Comparison of ENCODE assay signal across 8 cellular contexts in the genomic region with DNA sequence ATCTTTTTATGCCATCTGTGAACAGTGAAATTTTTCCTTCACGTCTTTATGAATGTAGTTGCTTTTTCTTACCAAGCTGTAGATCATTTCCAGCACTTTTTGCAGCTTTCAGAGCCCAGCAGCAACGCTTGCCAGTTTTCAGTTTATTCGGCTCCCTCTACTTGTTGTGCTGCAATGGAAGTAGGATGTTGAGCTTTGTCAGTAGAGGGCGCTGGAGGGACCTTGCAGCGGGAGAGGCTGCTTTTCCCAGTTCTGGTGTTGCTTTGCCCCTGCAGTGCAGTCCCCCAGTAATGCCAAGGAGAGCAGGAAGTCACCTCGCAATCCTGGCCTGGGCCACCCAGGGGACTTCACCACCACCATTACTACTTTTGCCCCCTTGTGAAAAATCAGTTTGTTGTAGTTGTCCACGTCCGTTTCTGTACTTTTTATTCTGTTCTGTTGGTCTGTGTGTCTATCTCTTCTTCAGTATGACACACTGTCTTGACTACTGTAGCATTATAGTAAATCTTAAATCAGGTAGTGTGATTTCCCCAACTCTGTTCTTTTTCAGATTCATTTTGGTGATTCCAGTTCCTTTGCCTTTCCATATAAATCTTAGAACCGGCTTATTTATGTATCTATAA. TPM values are rescaled to one million over a fixed set of nuclear protein-coding genes. Genes with fewer than 3 reads are reported as not detected.
DNase-seq lines count a peak whose midpoint lies in the region; TF ChIP-seq lines count a peak whose summit lies in the region.

No MANE protein-coding gene starts in this region.

- H3K9ac ChIP-seq in GM23248: no peak overlapping the region

- no peaks in the 10 kb centered on the region for H4K20me1 ChIP-seq in GM23248 (ENCODE audit: insufficient read depth)

- peak overlapping the region in 2 of 6 donors; percentile 31 to 46 for H3K27ac Mint-ChIP-seq in immature natural killer cell
- H3K27ac Mint-ChIP-seq in T-helper 2 cell treated with Interferon-gamma antibody and Interleukin-4, amounts not matched to agents 5 μg/mL and 100 μg/mL, for 36 hours: no peak overlapping the region

- H3K4me3 ChIP-seq in GM23248: no peak overlapping the region
- H3K4me3 ChIP-seq in ascending aorta: no peak overlapping the region

- no peak overlapping the region for H3K4me2 ChIP-seq in GM23248 (ENCODE audit: unreplicated experiment)

- no peaks in the 10 kb centered on the region for H3K9me3 Mint-ChIP-seq in immature natural killer cell
- H3K9me3 Mint-ChIP-seq in T-helper 2 cell treated with Interferon-gamma antibody and Interleukin-4, amounts not matched to agents 5 μg/mL and 100 μg/mL, for 36 hours: no peaks in the 10 kb centered on the region

- no peak overlapping the region for H3K4me3 Mint-ChIP-seq in immature natural killer cell
- no peak overlapping the region for H3K4me3 Mint-ChIP-seq in T-helper 2 cell treated with Interferon-gamma antibody and Interleukin-4, amounts not matched to agents 5 μg/mL and 100 μg/mL, for 36 hours

- DNase-seq in GM23248 (peak; percentile 66), RPMI7951 (ENCODE audit: low read depth) (peak; percentile 32), ascending aorta (ENCODE audit: low spot score in 2 of 2) (peak in 1 of 2 donors; percentile 70), immature natural killer cell (peak in 2 of 3 donors; percentile 40), HuH-7 (ENCODE audit: low spot score) (no peak)
- peak; percentile 19 to 22 for DNase-seq in stimulated activated CD4-positive, alpha-beta T cell treated with anti-CD3 and anti-CD28 coated beads, Interleukin-4, amount 100 ng/mL, for 48 hours (ENCODE audit: low read depth in 2 of 2)
- no peak for DNase-seq in T-helper 2 cell treated with Interferon-gamma antibody and Interleukin-4, amounts not matched to agents 5 μg/mL and 100 μg/mL, for 36 hours (ENCODE audit: low spot score)

- no peaks in the 10 kb centered on the region for H3K9me2 ChIP-seq in GM23248 (ENCODE audit: insufficient read depth)

- H3K4me1 ChIP-seq in GM23248 (ENCODE audit: insufficient read depth) (peaks cover 3% of the 10 kb centered on the region; the same call in 1 of the 2 replicates), ascending aorta (no peaks in the 10 kb centered on the region)

- TF ChIP-seq CTCF in C4-2B (conservative IDR thresholded peaks at IDR 0.05) (peak; percentile 72), ascending aorta (IDR thresholded peaks at IDR 0.05) (peak; percentile 9 to 51 (median 50))

- H3K27ac ChIP-seq in C4-2B (no peak overlapping the region), GM23248 (peak overlapping the region; percentile 12; the same call in 1 of the 2 replicates), ascending aorta (no peak overlapping the region)

- H3K79me2 ChIP-seq in GM23248 (ENCODE audit: insufficient read depth): peaks cover under 1% of the 10 kb centered on the region; the same call in 1 of the 2 replicates

- no peak overlapping the region for H2AFZ ChIP-seq in GM23248

- in situ Hi-C loops in GM23248 (cut with MboI): no loop called here

- no peaks in the 10 kb centered on the region for H3K36me3 ChIP-seq in GM23248 (ENCODE audit: low read depth)
- H3K36me3 ChIP-seq in ascending aorta: peaks cover 0 to 9% of the 10 kb centered on the region in 2 donors

- 45 to 52% methylated on average over 6 to 8 of the region's 9 CpGs for WGBS in GM23248 (ENCODE audit: low coverage in 1 of 2, low lambda C conversion rate in 2 of 2, missing lambda C conversion rate in 2 of 2), 2 experiments

- H3K27me3 ChIP-seq in GM23248 (replicated peaks; ENCODE audit: insufficient read depth) (no peaks in the 10 kb centered on the region), ascending aorta (no peaks in the 10 kb centered on the region)

- intact Hi-C loops in ascending aorta (cut with DNase I): no loop called here

- peaks cover 2 to 4% (median 3%) of the 10 kb centered on the region in 3 donors for H3K27me3 Mint-ChIP-seq in immature natural killer cell (ENCODE audit: low read depth in 3 of 3)
- H3K27me3 Mint-ChIP-seq in T-helper 2 cell treated with Interferon-gamma antibody and Interleukin-4, amounts not matched to agents 5 μg/mL and 100 μg/mL, for 36 hours (ENCODE audit: low read depth): no peaks in the 10 kb centered on the region

- no peaks in the 10 kb centered on the region for H3K9me3 ChIP-seq in GM23248 (ENCODE audit: low read depth)
- H3K9me3 ChIP-seq in ascending aorta: no peaks in the 10 kb centered on the region

- 0 out of 2 replicates have a peak, but pooled peaks cover 7% of the 10 kb centered on the region for H3F3A ChIP-seq in GM23248 (ENCODE audit: insufficient read depth)

- peaks cover 2 to 6% of the 10 kb centered on the region in 2 donors for H3K4me1 Mint-ChIP-seq in immature natural killer cell
- H3K4me1 Mint-ChIP-seq in T-helper 2 cell treated with Interferon-gamma antibody and Interleukin-4, amounts not matched to agents 5 μg/mL and 100 μg/mL, for 36 hours (ENCODE audit: low read depth): peaks cover 19% of the 10 kb centered on the region

- no peaks in the 10 kb centered on the region for H3K36me3 Mint-ChIP-seq in immature natural killer cell
- peaks cover 17% of the 10 kb centered on the region for H3K36me3 Mint-ChIP-seq in T-helper 2 cell treated with Interferon-gamma antibody and Interleukin-4, amounts not matched to agents 5 μg/mL and 100 μg/mL, for 36 hours (ENCODE audit: low read depth)

RNA-seq across cellular contexts. Expression of a gene that starts 21.8 kb away (rescaled TPM):
- total RNA-seq in GM23248 (2014; rRNA removed; shearing (Covaris generic)): 11.8 and 19.7 TPM in 2 replicates
- 20.1 and 20.2 TPM in 2 replicates for polyA plus RNA-seq in GM23248 (2016; fragmentation: Nextera tagmentation; extraction: Ambion mirVana)
- 22.7 and 23.6 TPM in 2 replicates for total RNA-seq in RPMI7951 (2014; rRNA removed; shearing (Covaris generic))
- 11.9 TPM for total RNA-seq in ascending aorta
- polyA plus RNA-seq in immature natural killer cell: 10 to 100 TPM; 23.3 to 26.3 (median 23.6) TPM

RNA-seq across cellular contexts. Expression of a gene that starts 21.8 kb away (rescaled TPM):
- 1.8 and 6.3 TPM in 2 replicates for total RNA-seq in GM23248 (2014; rRNA removed; shearing (Covaris generic))
- polyA plus RNA-seq in GM23248 (2016; fragmentation: Nextera tagmentation; extraction: Ambion mirVana) (23.5 and 25.8 TPM in 2 replicates), immature natural killer cell (10 to 100 TPM; 28.8 to 55.6 (median 33.0) TPM)
- total RNA-seq in RPMI7951 (2014; rRNA removed; shearing (Covaris generic)): 2.3 TPM in 2 replicates
- 6.1 TPM for total RNA-seq in ascending aorta

RNA-seq across cellular contexts. Expression of a gene that starts 22.2 kb away (rescaled TPM):
- 8.1 and 10.4 TPM in 2 replicates for total RNA-seq in GM23248 (2014; rRNA removed; shearing (Covaris generic))
- 27.1 and 27.7 TPM in 2 replicates for polyA plus RNA-seq in GM23248 (2016; fragmentation: Nextera tagmentation; extraction: Ambion mirVana)
- total RNA-seq in RPMI7951 (2014; rRNA removed; shearing (Covaris generic)): 9.3 and 12.9 TPM in 2 replicates
- total RNA-seq in ascending aorta: 9.4 TPM
- polyA plus RNA-seq in immature natural killer cell: 10 to 100 TPM; 19.4 to 34.2 (median 24.5) TPM

RNA-seq across cellular contexts. Expression of a gene that starts 22.5 kb away (rescaled TPM):
- 35.2 and 41.0 TPM in 2 replicates for total RNA-seq in GM23248 (2014; rRNA removed; shearing (Covaris generic))
- polyA plus RNA-seq in GM23248 (2016; fragmentation: Nextera tagmentation; extraction: Ambion mirVana) (84.9 and 86.9 TPM in 2 replicates), immature natural killer cell (100 to 1,000 TPM; 182 to 241 (median 234) TPM)
- 57.1 and 71.6 TPM in 2 replicates for total RNA-seq in RPMI7951 (2014; rRNA removed; shearing (Covaris generic))
- total RNA-seq in ascending aorta: 54.0 TPM

RNA-seq across cellular contexts. Expression of a gene that starts 26.6 kb away (rescaled TPM):
- total RNA-seq in GM23248 (2014; rRNA removed; shearing (Covaris generic)): 1.6 and 4.1 TPM in 2 replicates
- polyA plus RNA-seq in GM23248 (2016; fragmentation: Nextera tagmentation; extraction: Ambion mirVana): 5.5 and 6.9 TPM in 2 replicates
- total RNA-seq in RPMI7951 (2014; rRNA removed; shearing (Covaris generic)): 0.98 and 1.9 TPM in 2 replicates
- 17.2 TPM for total RNA-seq in ascending aorta
- polyA plus RNA-seq in immature natural killer cell: 1 to 10 TPM; 1.1 to 3.4 (median 2.7) TPM

Comparison
In these comparisons a context has a peak if more than half of its experiments do, and no peak if none do; other contexts are left out.
1. DNase-seq: peak in GM23248 (single experiment), RPMI7951 (single experiment), immature natural killer cell (2 of 3) and stimulated activated CD4-positive, alpha-beta T cell treated with anti-CD3 and anti-CD28 coated beads, Interleukin-4, amount 100 ng/mL, for 48 hours (2 of 2); none in HuH-7 (single experiment) and T-helper 2 cell treated with Interferon-gamma antibody and Interleukin-4, amounts not matched to agents 5 μg/mL and 100 μg/mL, for 36 hours (single experiment).